Comparison of ENCODE assay signal across 25 cellular contexts in the genomic region with DNA sequence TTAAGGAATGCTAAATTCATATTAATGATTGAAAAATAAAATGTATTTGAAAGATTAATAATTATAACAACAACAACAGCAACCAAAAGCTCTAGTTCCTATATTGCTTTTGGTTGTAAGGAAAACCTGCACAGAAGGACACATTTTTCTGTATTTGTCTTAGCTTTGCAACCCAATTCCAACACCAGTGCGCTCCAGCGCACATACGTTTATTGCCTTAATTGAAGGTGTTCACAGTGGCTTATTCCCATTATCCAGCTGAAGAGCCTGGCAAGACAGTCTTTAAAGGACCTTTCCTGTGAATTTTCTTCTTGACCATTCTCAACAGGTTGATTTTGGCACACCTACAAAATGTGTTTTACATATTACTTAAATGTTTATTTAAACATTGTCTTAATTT.
"Had no signal": no experiment of that assay in that cellular context is flagged by ENCODE, and none has a peak within 500 bp of the region (broad histone marks: within the 10 kb centered on the region; RNA-seq: fewer than 3 reads in every experiment).

No MANE protein-coding gene starts in this region.

- H3K36me3 Mint-ChIP-seq: activated naive CD4-positive, alpha-beta T cell treated with anti-CD3 and anti-CD28 coated beads, Interleukin-2, amount 10 ng/mL, durations not matched to agents 7 days and 5 days had no signal

- H3K4me3 Mint-ChIP-seq: activated CD4-positive, alpha-beta memory T cell treated with anti-CD3 and anti-CD28 coated beads, Interleukin-2, amount 10 ng/mL, durations not matched to agents 7 days and 5 days; activated CD8-positive, alpha-beta memory T cell treated with anti-CD3 and anti-CD28 coated beads, Interleukin-2, amount 10 ng/mL, durations not matched to agents 7 days and 5 days; activated naive CD4-positive, alpha-beta T cell treated with anti-CD3 and anti-CD28 coated beads, Interleukin-2, amount 10 ng/mL, durations not matched to agents 7 days and 5 days; activated naive CD8-positive, alpha-beta T cell; activated naive CD8-positive, alpha-beta T cell treated with anti-CD3 and anti-CD28 coated beads, Interleukin-2, amount 50 U/mL, for 24 hours had no signal

- H3K9me3 Mint-ChIP-seq: activated CD4-positive, alpha-beta memory T cell treated with anti-CD3 and anti-CD28 coated beads, Interleukin-2, amount 10 ng/mL, durations not matched to agents 7 days and 5 days had no signal

- H3K4me1 Mint-ChIP-seq: activated CD4-positive, alpha-beta memory T cell treated with anti-CD3 and anti-CD28 coated beads, Interleukin-2, amount 10 ng/mL, durations not matched to agents 7 days and 5 days; activated CD8-positive, alpha-beta memory T cell treated with anti-CD3 and anti-CD28 coated beads, Interleukin-2, amount 10 ng/mL, durations not matched to agents 7 days and 5 days; activated naive CD4-positive, alpha-beta T cell treated with anti-CD3 and anti-CD28 coated beads, Interleukin-2, amount 10 ng/mL, durations not matched to agents 7 days and 5 days; brain had no signal

- H3K27ac Mint-ChIP-seq: activated CD4-positive, alpha-beta memory T cell treated with anti-CD3 and anti-CD28 coated beads, Interleukin-2, amount 10 ng/mL, durations not matched to agents 7 days and 5 days; activated CD8-positive, alpha-beta memory T cell treated with anti-CD3 and anti-CD28 coated beads, Interleukin-2, amount 10 ng/mL, durations not matched to agents 7 days and 5 days; activated naive CD4-positive, alpha-beta T cell treated with anti-CD3 and anti-CD28 coated beads, Interleukin-2, amount 10 ng/mL, durations not matched to agents 7 days and 5 days; activated naive CD8-positive, alpha-beta T cell; activated naive CD8-positive, alpha-beta T cell treated with anti-CD3 and anti-CD28 coated beads, Interleukin-2, amount 50 U/mL, for 24 hours had no signal

- H3K27me3 Mint-ChIP-seq: activated CD4-positive, alpha-beta memory T cell treated with anti-CD3 and anti-CD28 coated beads, Interleukin-2, amount 10 ng/mL, durations not matched to agents 7 days and 5 days; activated CD8-positive, alpha-beta memory T cell treated with anti-CD3 and anti-CD28 coated beads, Interleukin-2, amount 10 ng/mL, durations not matched to agents 7 days and 5 days; activated naive CD4-positive, alpha-beta T cell treated with anti-CD3 and anti-CD28 coated beads, Interleukin-2, amount 10 ng/mL, durations not matched to agents 7 days and 5 days; activated naive CD8-positive, alpha-beta T cell; activated naive CD8-positive, alpha-beta T cell treated with anti-CD3 and anti-CD28 coated beads, Interleukin-2, amount 50 U/mL, for 24 hours; brain had no signal

- DNase-seq: activated CD4-positive, alpha-beta memory T cell treated with anti-CD3 and anti-CD28 coated beads, Interleukin-2, amount 10 ng/mL, durations not matched to agents 7 days and 5 days; activated CD4-positive, alpha-beta T cell treated with anti-CD3 and anti-CD28 coated beads for 1 hour; activated CD4-positive, alpha-beta T cell treated with anti-CD3 and anti-CD28 coated beads for 48 hours; activated CD4-positive, CD25-positive, alpha-beta regulatory T cell; activated CD8-positive, alpha-beta memory T cell treated with anti-CD3 and anti-CD28 coated beads for 24 hours; activated CD8-positive, alpha-beta memory T cell treated with anti-CD3 and anti-CD28 coated beads, Interleukin-2, amount 10 ng/mL, durations not matched to agents 7 days and 5 days; activated CD8-positive, alpha-beta memory T cell treated with anti-CD3 and anti-CD28 coated beads, Interleukin-2, amount 50 U/mL, for 48 hours; activated effector memory CD4-positive, alpha-beta T cell treated with Interleukin-2 at 50 U/mL for 16 hours; activated naive CD4-positive, alpha-beta T cell treated with anti-CD3 and anti-CD28 coated beads, Interleukin-2, amount 10 ng/mL, durations not matched to agents 7 days and 5 days; activated naive CD8-positive, alpha-beta T cell treated with anti-CD3 and anti-CD28 coated beads, Interleukin-2, amount 50 U/mL, for 24 hours; activated T-cell treated with anti-CD3 and anti-CD28 coated beads, Interleukin-2, amount 50 U/mL, for 48 hours; anterior cingulate cortex; caudate nucleus; cerebellar nuclear complex; NCI-H187 treated with DMSO at 0.1 percent for 48 hours; NCI-H2081; NCI-H2171; NCI-H510A; NCI-H526; NCI-H774; SJCRH30; T1000; WERI-Rb-1 had no signal
